In genomic region chr17:20521532-20521931, GRCh38 we compare ENCODE assay signal across 9 cellular contexts. TPM values are rescaled to one million over a fixed set of nuclear protein-coding genes. Genes with fewer than 3 reads are reported as not detected.
"Had no signal": no experiment of that assay in that cellular context is flagged by ENCODE, and none has a peak within 500 bp of the region (broad histone marks: within the 10 kb centered on the region; RNA-seq: fewer than 3 reads in every experiment).

No MANE protein-coding gene starts in this region.

RNA-seq across cellular contexts. Expression of gene LGALS9B, which starts 54.2 kb away (rescaled TPM):
- total RNA-seq: OCI-LY7, PC-3, Right ventricle myocardium inferior, Right ventricle myocardium superior, RPMI7951, SJSA1, SK-MEL-5 had no signal

RNA-seq across cellular contexts. Expression of gene CDRT15L2, which starts 58.0 kb away (rescaled TPM):
- total RNA-seq: OCI-LY7, PC-3, PC-9, Peyer's patch, Right ventricle myocardium inferior, Right ventricle myocardium superior, RPMI7951, SJSA1, SK-MEL-5 had no signal
